13 cellular contexts compared by ENCODE assay signal in the genomic region with DNA sequence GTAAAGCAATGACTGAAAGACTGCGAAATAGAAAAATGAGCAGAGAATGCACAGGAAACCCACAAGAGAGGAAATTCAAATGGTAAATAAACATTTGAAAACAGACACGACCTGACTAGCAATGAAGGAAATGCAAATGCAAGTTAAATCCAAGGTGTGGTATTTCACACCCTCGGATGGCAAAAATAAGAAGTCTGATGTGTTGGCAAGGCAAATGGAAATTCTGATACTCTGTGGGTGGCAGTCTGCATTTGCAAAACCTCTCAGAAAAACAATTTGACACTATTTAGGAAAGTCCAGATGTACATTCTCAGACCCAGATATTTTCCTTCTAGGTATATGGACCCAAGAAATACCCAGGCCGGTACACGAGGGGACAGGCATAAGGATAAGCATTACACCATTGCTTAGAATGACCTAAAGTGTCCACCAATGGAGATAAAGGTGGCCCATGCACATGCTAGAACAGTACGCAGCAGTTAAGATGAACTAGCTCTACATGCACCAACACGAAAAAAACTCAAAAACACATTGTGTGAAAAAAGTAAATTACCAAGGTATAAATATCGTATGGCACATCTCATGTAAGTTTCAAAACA.
"Had no signal": no experiment of that assay in that cellular context is flagged by ENCODE, and none has a peak within 500 bp of the region (broad histone marks: within the 10 kb centered on the region; RNA-seq: fewer than 3 reads in every experiment).

No MANE protein-coding gene starts in this region.

- H3K27me3 ChIP-seq: breast epithelium, neutrophil, suprapubic skin had no signal

- H3K27me3 Mint-ChIP-seq: dendritic cell treated with granulocyte-macrophage colony-stimulating factor and Interleukin-4, amounts not matched to agents 40 ng/mL and 50 ng/mL, for 4 days; naive B cell; stimulated activated naive B cell treated with anti-CD40 and anti-IgM and Interleukin-4, amounts not matched to agents 10 μg/mL and 1 μg/mL and 100 μg/mL, for 72 hours had no signal

- H3K36me3 ChIP-seq: breast epithelium, neutrophil, suprapubic skin had no signal

- H3K9me3 ChIP-seq: neutrophil, suprapubic skin had no signal

- H3K4me1 ChIP-seq: breast epithelium had no signal

- ATAC-seq: activated CD4-positive, CD25-positive, alpha-beta regulatory T cell treated with anti-CD3 and anti-CD28 coated beads, Interleukin-2, amount 50 U/mL, for 24 hours; left lobe of liver had no signal

- H3K4me3 ChIP-seq: breast epithelium, suprapubic skin had no signal

- H3K27ac ChIP-seq: breast epithelium, neutrophil, suprapubic skin had no signal

- H3K4me3 Mint-ChIP-seq: dendritic cell treated with granulocyte-macrophage colony-stimulating factor and Interleukin-4, amounts not matched to agents 40 ng/mL and 50 ng/mL, for 4 days; stimulated activated naive B cell treated with anti-CD40 and anti-IgM and Interleukin-4, amounts not matched to agents 10 μg/mL and 1 μg/mL and 100 μg/mL, for 72 hours; type B pancreatic cell had no signal

- DNase-seq: activated CD4-positive, alpha-beta T cell treated with anti-CD3 and anti-CD28 coated beads, Interleukin-2, amount 50 U/mL, for 1 hour; activated effector memory CD4-positive, alpha-beta T cell treated with Interleukin-2 at 50 U/mL for 16 hours; naive B cell; stimulated activated CD4-positive, alpha-beta T cell treated with anti-CD3 and anti-CD28 coated beads, Interleukin-12 subunit alpha, Interleukin-12 subunit beta, amount 100 ng/mL, for 4 hours; stimulated activated CD4-positive, alpha-beta T cell treated with anti-CD3 and anti-CD28 coated beads, Interleukin-2, amount 100 ng/mL, for 24 hours; stimulated activated naive B cell treated with anti-CD40 and anti-IgM and Interleukin-4, amounts not matched to agents 10 μg/mL and 1 μg/mL and 100 μg/mL, for 72 hours had no signal

- H3K27ac Mint-ChIP-seq: dendritic cell treated with granulocyte-macrophage colony-stimulating factor and Interleukin-4, amounts not matched to agents 40 ng/mL and 50 ng/mL, for 4 days; stimulated activated naive B cell treated with anti-CD40 and anti-IgM and Interleukin-4, amounts not matched to agents 10 μg/mL and 1 μg/mL and 100 μg/mL, for 72 hours; type B pancreatic cell had no signal
